ENCODE assay signal across 12 cellular contexts in genomic region chr11:33704240-33705002, GRCh38. TPM values are rescaled to one million over a fixed set of nuclear protein-coding genes. Genes with fewer than 3 reads are reported as not detected.
A peak's percentile ranks its signal among the peaks of the same experiment; 100 is the strongest.
DNase-seq lines count a peak whose midpoint lies in the region; ATAC-seq, FAIRE-seq and TF ChIP-seq lines count a peak whose summit lies in the region.
"Had no signal": no experiment of that assay in that cellular context is flagged by ENCODE, and none has a peak within 500 bp of the region (broad histone marks: within the 10 kb centered on the region; RNA-seq: fewer than 3 reads in every experiment).

No MANE protein-coding gene starts in this region.

- peak; percentile 35 for DNase-seq in ELR (ENCODE audit: low read depth)
- DNase-seq in K562 (ENCODE audit: extremely low read depth in 1 of 4, low spot score in 3 of 4): peak in 2 of 4 experiments; percentile 31 to 36
- peak; percentile 74 for DNase-seq in globus pallidus (ENCODE audit: low spot score)
- DNase-seq in psoas muscle: no peak
- no peak for DNase-seq in effector memory CD4-positive, alpha-beta T cell
- no peak for DNase-seq in GM23338 (ENCODE audit: low spot score)
- DNase-seq: KG1, RPMI8226 had no signal

- peaks cover 25% of the 10 kb centered on the region; the same call in 2 of the 3 replicates for H3K4me1 Mint-ChIP-seq in GM23338

- H3K9ac ChIP-seq in K562 (ENCODE audit: insufficient read depth in 1 of 2, low read depth in 2 of 2, low read length in 2 of 2): no peak overlapping the region

- no peak for TF ChIP-seq EP300 in K562 (IDR thresholded peaks at IDR 0.05; ENCODE audit: low read length)

- no peak for TF ChIP-seq POLR2A in K562 (conservative IDR thresholded peaks at IDR 0.05)

- H3K27ac ChIP-seq in K562 (ENCODE audit: extremely low read depth, low read depth, low read length) (no peak overlapping the region), psoas muscle (peak overlapping the region; percentile 83), GM23338 (ENCODE audit: low read depth) (no peak overlapping the region)
- H3K27ac ChIP-seq in effector memory CD4-positive, alpha-beta T cell (ENCODE audit: insufficient read depth, low read length, poor library complexity, severe bottlenecking): no peak overlapping the region
- H3K27ac ChIP-seq: C4-2B, prostate gland had no signal

- H3K9me2 ChIP-seq in GM23338 (ENCODE audit: insufficient read depth): no peaks in the 10 kb centered on the region

- no peaks in the 10 kb centered on the region for H3F3A ChIP-seq in GM23338 (replicated peaks; ENCODE audit: low read depth)

- H3K27me3 ChIP-seq in K562 (ENCODE audit: control insufficient read depth in 2 of 2, insufficient read depth in 2 of 2, low read length in 2 of 2): 0 out of 5 replicates have a peak, but pooled peaks cover 0 to 4% of the 10 kb centered on the region in 2 experiments
- H3K27me3 ChIP-seq in psoas muscle (ENCODE audit: insufficient read depth in 3 of 3, low read length in 2 of 3): no peaks in the 10 kb centered on the region
- H3K27me3 ChIP-seq in effector memory CD4-positive, alpha-beta T cell (replicated peaks; ENCODE audit: control insufficient read depth, insufficient read depth, low read length, poor library complexity, severe bottlenecking): no peaks in the 10 kb centered on the region
- peaks cover 6% of the 10 kb centered on the region for H3K27me3 ChIP-seq in GM23338 (ENCODE audit: insufficient read depth)

- no peak overlapping the region for H3K4me2 ChIP-seq in K562 (ENCODE audit: insufficient read depth, low read length)
- no peak overlapping the region for H3K4me2 ChIP-seq in GM23338

- ATAC-seq in K562 (no peak), psoas muscle (no peak), GM23338 (no peak), HG03432 (IDR thresholded peaks at IDR 0.05; ENCODE audit: unreplicated experiment) (no peak), HG03460 (IDR thresholded peaks at IDR 0.05; ENCODE audit: unreplicated experiment) (no peak)

- H2AFZ ChIP-seq in K562 (ENCODE audit: low read depth, low read length) (no peak overlapping the region), GM23338 (no peak overlapping the region)

- intact Hi-C loops in K562 (cut with micrococcal nuclease) (no loop called here), psoas muscle (cut with DNase I) (loop anchor here (5.0 kb wide), 1 partner anchor 33 kb away; the partner anchor contains the start of gene CD59 (in 2 of the 2))

- H3K4me3 ChIP-seq in K562: no peak overlapping the region
- H3K4me3 ChIP-seq in psoas muscle: no peak overlapping the region
- H3K4me3 ChIP-seq in effector memory CD4-positive, alpha-beta T cell (ENCODE audit: insufficient read depth, low read depth, low read length, poor library complexity, severe bottlenecking): no peak overlapping the region
- H3K4me3 ChIP-seq in GM23338: no peak overlapping the region
- H3K4me3 ChIP-seq: prostate gland had no signal

- H3K27me3 Mint-ChIP-seq in GM23338 (ENCODE audit: insufficient read depth, low read depth, poor library complexity): peaks cover 10% of the 10 kb centered on the region

- H3K36me3 ChIP-seq in K562 (ENCODE audit: control insufficient read depth, insufficient read depth, low read length) (peaks cover 36% of the 10 kb centered on the region), psoas muscle (ENCODE audit: insufficient read depth in 1 of 2, low read depth in 1 of 2) (peaks cover 6 to 34% of the 10 kb centered on the region in 2 donors), GM23338 (ENCODE audit: insufficient read depth) (peaks cover 6% of the 10 kb centered on the region; the same call in 1 of the 2 replicates)
- peaks cover 11% of the 10 kb centered on the region for H3K36me3 ChIP-seq in effector memory CD4-positive, alpha-beta T cell (ENCODE audit: control insufficient read depth, insufficient read depth, low read length)
- H3K36me3 ChIP-seq: prostate gland had no signal

- POLR2A ChIA-PET in K562 (lab: Yijun Ruan, JAX): interaction anchor here (1.1 to 1.8 kb wide), 2 partner anchors 10 to 12 kb away, joined by 3 to 8 read pairs; no protein-coding TSS in a partner anchor

- 63% methylated on average over 7 of the region's 7 CpGs for WGBS in K562 (ENCODE audit: insufficient coverage, low coverage, missing lambda C conversion rate)
- WGBS in psoas muscle, 3 donors: 41 to 55% (median 46%) methylated on average over 7 of the region's 7 CpGs

- H3K9me3 ChIP-seq in K562 (replicated peaks; ENCODE audit: control insufficient read depth, insufficient read depth, low read depth, low read length) (no peaks in the 10 kb centered on the region), psoas muscle (no peaks in the 10 kb centered on the region)
- H3K9me3 ChIP-seq in effector memory CD4-positive, alpha-beta T cell (ENCODE audit: control insufficient read depth, low read length): no peaks in the 10 kb centered on the region
- H3K9me3 ChIP-seq: prostate gland had no signal

- H4K20me1 ChIP-seq in K562 (replicated peaks; ENCODE audit: control insufficient read depth, insufficient read depth, low read length): no peaks in the 10 kb centered on the region
- H4K20me1 ChIP-seq in GM23338 (replicated peaks; ENCODE audit: insufficient read depth): no peaks in the 10 kb centered on the region

- H3K27ac Mint-ChIP-seq in GM23338: no peak overlapping the region

- FAIRE-seq in K562 (lab: Jason Lieb, UNC): no peak

- peaks cover 4% of the 10 kb centered on the region; the same call in 1 of the 3 replicates for H3K36me3 Mint-ChIP-seq in GM23338 (ENCODE audit: low read depth)

- no TSS peak for BruUV-seq in K562 (replicated peaks; lab: Mats Ljungman, UMichigan)

- CTCF ChIA-PET in K562 (lab: Yijun Ruan, JAX; ENCODE audit: low intra/inter-chr PET ratio): no interaction called here

- H3K4me1 ChIP-seq in K562 (replicated peaks in 1 of 2; ENCODE audit: control insufficient read depth in 2 of 2, insufficient read depth in 2 of 2, low read length in 2 of 2): peaks cover 16% of the 10 kb centered on the region in 2 experiments
- peaks cover 85% of the 10 kb centered on the region for H3K4me1 ChIP-seq in psoas muscle
- H3K4me1 ChIP-seq in effector memory CD4-positive, alpha-beta T cell (ENCODE audit: control insufficient read depth, insufficient read depth, low read length, poor library complexity, severe bottlenecking): peaks cover 12% of the 10 kb centered on the region
- peaks cover 24% of the 10 kb centered on the region for H3K4me1 ChIP-seq in GM23338 (ENCODE audit: insufficient read depth)

- H3K79me2 ChIP-seq in K562 (ENCODE audit: control insufficient read depth, insufficient read depth, low read length): no peaks in the 10 kb centered on the region
- H3K79me2 ChIP-seq in GM23338 (replicated peaks; ENCODE audit: insufficient read depth): no peaks in the 10 kb centered on the region

- in situ Hi-C loops in K562 (cut with MboI): no loop called here

- H3K9me1 ChIP-seq in K562 (ENCODE audit: control insufficient read depth, insufficient read depth, low read length): no peaks in the 10 kb centered on the region

- TF ChIP-seq CTCF in K562 (IDR thresholded peaks at IDR 0.05 in 2 of 3, conservative IDR thresholded peaks at IDR 0.05 in 1 of 3; ENCODE audit: insufficient read depth in 2 of 3, low read depth in 1 of 3, low read length in 3 of 3) (0 out of 6 replicates have a peak, but pooled peaks of 1 of the 3 experiments have one; percentile 11), psoas muscle (IDR thresholded peaks at IDR 0.05) (no peak), GM23338 (conservative IDR thresholded peaks at IDR 0.05; ENCODE audit: low read depth in 2 of 2) (no peak)

- no peak for TF ChIP-seq RAD21 in K562 (CRISPR knock-in tag; conservative IDR thresholded peaks at IDR 0.05 in 1 of 2, IDR thresholded peaks at IDR 0.05 in 1 of 2)

- no peaks in the 10 kb centered on the region for H3K9me3 Mint-ChIP-seq in GM23338

- no peak overlapping the region for H3K4me3 Mint-ChIP-seq in GM23338

RNA-seq across cellular contexts. Expression of gene C11orf91, which starts 3.8 kb away (rescaled TPM):
- not detected in 2 replicates for total RNA-seq in K562 (2011; cell fraction: chromatin; rRNA removed; ENCODE audit: low replicate concordance)
- total RNA-seq in K562 (2011; cell fraction: nucleolus; rRNA removed): not detected in 2 replicates
- total RNA-seq in K562 (2011; cell fraction: nucleoplasm; rRNA removed): not detected in 2 replicates
- not detected in 2 replicates for total RNA-seq in K562 (2014; rRNA removed)
- total RNA-seq in K562 (2014; rRNA removed; fragmentation: Illumina TruSeq; extraction: Trizol): not detected in 2 replicates
- total RNA-seq in K562 (2015; rRNA removed; fragmentation: Illumina TruSeq; extraction: Trizol): not detected in 2 replicates
- total RNA-seq in K562 (2021): not detected in 2 replicates
- polyA plus RNA-seq in K562 (2011; rRNA removed): not detected in 2 replicates
- not detected in 2 replicates for polyA plus RNA-seq in K562 (2011; cell fraction: cytosol; rRNA removed)
- polyA plus RNA-seq in K562 (2011; cell fraction: nucleus; rRNA removed): not detected in 2 replicates
- polyA plus RNA-seq in K562 (2012): not detected in 2 replicates
- not detected in 2 replicates for polyA plus RNA-seq in K562 (2014; fragmentation: Illumina TruSeq; extraction: Trizol)
- polyA plus RNA-seq in K562 (2014; fragmentation: Nextera tagmentation; extraction: Ambion mirVana): not detected
- not detected in 2 replicates for polyA plus RNA-seq in K562 (2014; rRNA removed)
- not detected in 2 replicates for polyA minus RNA-seq in K562 (2011; rRNA and poly(A)+ RNA removed)
- polyA minus RNA-seq in K562 (2011; cell fraction: cytosol; rRNA and poly(A)+ RNA removed): not detected in 2 replicates
- polyA minus RNA-seq in K562 (2011; cell fraction: nucleus; rRNA and poly(A)+ RNA removed): not detected in 2 replicates
- under 1 TPM in 3 of 4 donors, not detected in 1; 0.49 to 0.87 (median 0.53) TPM for total RNA-seq in psoas muscle
- under 1 TPM in 1 of 3 donors, not detected in 2; 0.14 TPM for polyA plus RNA-seq in psoas muscle
- not detected in 2 replicates for total RNA-seq in GM23338 (2014; rRNA removed; shearing (Covaris generic))
- polyA plus RNA-seq in GM23338 (2016; fragmentation: Nextera tagmentation; extraction: Ambion mirVana): not detected in 2 replicates
- total RNA-seq: prostate gland had no signal

RNA-seq across cellular contexts. Expression of gene CD59, which starts 31.8 kb away (rescaled TPM):
- total RNA-seq in K562 (2011; cell fraction: chromatin; rRNA removed; ENCODE audit: low replicate concordance): 143 and 169 TPM in 2 replicates
- total RNA-seq in K562 (2011; cell fraction: nucleolus; rRNA removed): 151 TPM in 2 replicates
- 143 and 167 TPM in 2 replicates for total RNA-seq in K562 (2011; cell fraction: nucleoplasm; rRNA removed)
- total RNA-seq in K562 (2014; rRNA removed) (38.1 and 59.9 TPM in 2 replicates), K562 (2014; rRNA removed; fragmentation: Illumina TruSeq; extraction: Trizol) (155 and 191 TPM in 2 replicates), K562 (2015; rRNA removed; fragmentation: Illumina TruSeq; extraction: Trizol) (95.2 and 104 TPM in 2 replicates), K562 (2021) (171 and 173 TPM in 2 replicates), psoas muscle (100 to 1,000 TPM; 548 to 930 (median 580) TPM)
- polyA plus RNA-seq in K562 (2011; rRNA removed) (235 and 338 TPM in 2 replicates), K562 (2014; fragmentation: Illumina TruSeq; extraction: Trizol) (218 and 230 TPM in 2 replicates), K562 (2014; fragmentation: Nextera tagmentation; extraction: Ambion mirVana) (100 to 1,000 TPM; 283 to 287 TPM), K562 (2014; rRNA removed) (125 and 146 TPM in 2 replicates), psoas muscle (100 to 1,000 TPM; 423 to 754 (median 450) TPM), GM23338 (2016; fragmentation: Nextera tagmentation; extraction: Ambion mirVana) (73.9 and 86.6 TPM in 2 replicates)
- polyA plus RNA-seq in K562 (2011; cell fraction: cytosol; rRNA removed): 175 and 195 TPM in 2 replicates
- 82.1 and 94.2 TPM in 2 replicates for polyA plus RNA-seq in K562 (2011; cell fraction: nucleus; rRNA removed)
- polyA plus RNA-seq in K562 (2012): 117 and 172 TPM in 2 replicates
- polyA minus RNA-seq in K562 (2011; rRNA and poly(A)+ RNA removed): 172 and 217 TPM in 2 replicates
- 39.2 and 67.7 TPM in 2 replicates for polyA minus RNA-seq in K562 (2011; cell fraction: cytosol; rRNA and poly(A)+ RNA removed)
- 23.2 and 27.7 TPM in 2 replicates for polyA minus RNA-seq in K562 (2011; cell fraction: nucleus; rRNA and poly(A)+ RNA removed)
- total RNA-seq in GM23338 (2014; rRNA removed; shearing (Covaris generic)): 41.5 and 61.5 TPM in 2 replicates

Comparison
In these comparisons a context has a peak if more than half of its experiments do, and no peak if none do; other contexts are left out.
1. DNase-seq: peak in ELR (single experiment) and globus pallidus (single experiment); none in psoas muscle (0 of 2), effector memory CD4-positive, alpha-beta T cell (0 of 3) and GM23338 (single experiment).